In genomic region chr6:64084201-64084663, GRCh38 we compare ENCODE assay signal across 21 cellular contexts.
"Had no signal": no experiment of that assay in that cellular context is flagged by ENCODE, and none has a peak within 500 bp of the region (broad histone marks: within the 10 kb centered on the region; RNA-seq: fewer than 3 reads in every experiment).

No MANE protein-coding gene starts in this region.

- H3K4me3 ChIP-seq: upper lobe of right lung had no signal

- H3K27me3 ChIP-seq: brain microvascular endothelial cell, upper lobe of right lung had no signal

- H3K36me3 Mint-ChIP-seq: activated naive CD8-positive, alpha-beta T cell treated with anti-CD3 and anti-CD28 coated beads, Interleukin-2, amount 10 ng/mL, durations not matched to agents 7 days and 5 days had no signal

- H3K27ac ChIP-seq: brain microvascular endothelial cell, epithelial cell of prostate, upper lobe of right lung had no signal

- H3K9me3 ChIP-seq: upper lobe of right lung had no signal

- H3K4me1 Mint-ChIP-seq: activated naive CD8-positive, alpha-beta T cell treated with anti-CD3 and anti-CD28 coated beads, Interleukin-2, amount 10 ng/mL, durations not matched to agents 7 days and 5 days; central memory CD8-positive, alpha-beta T cell; nephron had no signal

- H3K27ac Mint-ChIP-seq: activated naive CD8-positive, alpha-beta T cell treated with anti-CD3 and anti-CD28 coated beads, Interleukin-2, amount 10 ng/mL, durations not matched to agents 7 days and 5 days; activated T-helper 1 cell treated with anti-CD3 and anti-CD28 coated beads, Interleukin-12 subunit alpha, Interleukin-12 subunit beta, Interleukin-2, Interleukin-4 antibody, amounts not matched to agents 30 ng/mL and 10 ng/mL and 1 ng/mL, durations not matched to agents 14 hours and 24 hours and 36 hours; progenitor cell of endocrine pancreas had no signal

- FAIRE-seq: kidney, small intestine had no signal

- H3K27me3 Mint-ChIP-seq: activated naive CD8-positive, alpha-beta T cell treated with anti-CD3 and anti-CD28 coated beads, Interleukin-2, amount 10 ng/mL, durations not matched to agents 7 days and 5 days; central memory CD8-positive, alpha-beta T cell had no signal

- H3K4me3 Mint-ChIP-seq: activated naive CD8-positive, alpha-beta T cell treated with anti-CD3 and anti-CD28 coated beads, Interleukin-2, amount 10 ng/mL, durations not matched to agents 7 days and 5 days; activated T-helper 1 cell treated with anti-CD3 and anti-CD28 coated beads, Interleukin-12 subunit alpha, Interleukin-12 subunit beta, Interleukin-2, Interleukin-4 antibody, amounts not matched to agents 30 ng/mL and 10 ng/mL and 1 ng/mL, durations not matched to agents 14 hours and 24 hours and 36 hours; central memory CD8-positive, alpha-beta T cell; nephron had no signal

- H3K36me3 ChIP-seq: brain microvascular endothelial cell, upper lobe of right lung had no signal

- H3K4me1 ChIP-seq: upper lobe of right lung had no signal

- DNase-seq: activated naive CD4-positive, alpha-beta T cell; activated naive CD8-positive, alpha-beta T cell treated with anti-CD3 and anti-CD28 coated beads, Interleukin-2, amount 10 ng/mL, durations not matched to agents 7 days and 5 days; anterior cingulate cortex; brain microvascular endothelial cell; cortex of kidney; effector CD8-positive, alpha-beta T cell; hippocampal formation; kidney; left ventricle myocardium superior; mesendoderm; small intestine; stimulated activated naive CD8-positive, alpha-beta T cell treated with anti-CD3 and anti-CD28 coated beads, Interleukin-15, Interleukin-2, amounts not matched to agents 100 U/mL and 50 U/mL, for 24 hours; T-helper 9 cell; upper lobe of right lung had no signal

- ATAC-seq: activated CD4-positive, CD25-positive, alpha-beta regulatory T cell treated with anti-CD3 and anti-CD28 coated beads, Interleukin-2, amount 50 U/mL, for 24 hours; left ventricle myocardium superior; right cardiac atrium; stimulated activated naive CD8-positive, alpha-beta T cell treated with anti-CD3 and anti-CD28 coated beads, Interleukin-15, Interleukin-2, amounts not matched to agents 100 U/mL and 50 U/mL, for 24 hours; upper lobe of right lung had no signal

- H3K9me3 Mint-ChIP-seq: nephron had no signal
